ENCODE assay signal across 32 cellular contexts in the genomic region with DNA sequence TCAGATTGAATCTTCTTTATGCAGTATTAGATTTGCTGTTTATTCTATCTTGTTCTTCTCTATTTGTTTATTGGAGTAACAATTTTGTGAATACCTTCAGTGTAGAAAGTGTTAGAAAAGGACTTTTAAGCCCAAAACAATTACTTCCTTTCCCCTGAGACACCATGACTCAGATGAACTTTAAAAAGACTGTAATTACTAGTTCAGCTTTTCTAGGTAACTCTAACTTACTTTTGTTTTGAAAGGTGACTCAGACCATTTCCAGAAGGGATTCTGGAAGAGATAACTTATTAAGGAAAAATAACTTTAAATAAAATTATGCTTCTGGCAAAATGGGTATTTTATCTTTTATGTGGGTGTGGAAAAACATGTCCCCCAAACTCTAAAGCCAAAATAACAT.
DNase-seq lines count a peak whose midpoint lies in the region; TF ChIP-seq lines count a peak whose summit lies in the region.
"Had no signal": no experiment of that assay in that cellular context is flagged by ENCODE, and none has a peak within 500 bp of the region (broad histone marks: within the 10 kb centered on the region; RNA-seq: fewer than 3 reads in every experiment).

No MANE protein-coding gene starts in this region.

- no peak for TF ChIP-seq CTCF in HFFc6 (IDR thresholded peaks at IDR 0.05)
- TF ChIP-seq CTCF in epithelial cell of esophagus (IDR thresholded peaks at IDR 0.05; ENCODE audit: insufficient read depth, low read depth, low read length, missing control alignments), result no peak

- H3K4me3 ChIP-seq in adipocyte (ENCODE audit: low read length) (no peak overlapping the region), epithelial cell of esophagus (ENCODE audit: low read length) (no peak overlapping the region), skeletal muscle cell (ENCODE audit: low read depth, low read length) (no peak overlapping the region)
- H3K4me3 ChIP-seq: BLaER1 treated with 17β-estradiol and CSF1 and Interleukin-3, amounts not matched to agents 10 nM and 100 nM; gastrocnemius medialis; skin epidermis; suprapubic skin; upper lobe of left lung had no signal

- no peaks in the 10 kb centered on the region for H3K27me3 Mint-ChIP-seq in HFFc6 (ENCODE audit: insufficient read depth)
- H3K27me3 Mint-ChIP-seq: activated CD4-positive, alpha-beta memory T cell treated with anti-CD3 and anti-CD28 coated beads, Interleukin-2, amount 10 ng/mL, durations not matched to agents 7 days and 5 days; activated naive CD4-positive, alpha-beta T cell treated with anti-CD3 and anti-CD28 coated beads, Interleukin-2, amount 10 ng/mL, durations not matched to agents 7 days and 5 days; effector memory CD8-positive, alpha-beta T cell; natural killer cell treated with Interleukin-12 subunit alpha and Interleukin-12 subunit beta and Interleukin-15 and Interleukin-18, amount 100 ng/mL, for 72 hours had no signal

- H3K4me1 ChIP-seq in adipocyte (ENCODE audit: control insufficient read depth, insufficient read depth, low read length), result no peaks in the 10 kb centered on the region
- H3K4me1 ChIP-seq: BLaER1 treated with 17β-estradiol and CSF1 and Interleukin-3, amounts not matched to agents 10 nM and 100 nM; Caco-2; gastrocnemius medialis; suprapubic skin; upper lobe of left lung had no signal

- no peaks in the 10 kb centered on the region for H3K27me3 ChIP-seq in adipocyte (replicated peaks; ENCODE audit: control insufficient read depth, insufficient read depth, low read length)
- H3K27me3 ChIP-seq: BLaER1 treated with 17β-estradiol and CSF1 and Interleukin-3, amounts not matched to agents 10 nM and 100 nM; gastrocnemius medialis; suprapubic skin; upper lobe of left lung had no signal

- H3K27ac Mint-ChIP-seq in HFFc6, result no peak overlapping the region
- H3K27ac Mint-ChIP-seq: activated CD4-positive, alpha-beta memory T cell treated with anti-CD3 and anti-CD28 coated beads, Interleukin-2, amount 10 ng/mL, durations not matched to agents 7 days and 5 days; activated naive CD4-positive, alpha-beta T cell treated with anti-CD3 and anti-CD28 coated beads, Interleukin-2, amount 10 ng/mL, durations not matched to agents 7 days and 5 days; activated T-helper 1 cell treated with anti-CD3 and anti-CD28 coated beads, Interleukin-12 subunit alpha, Interleukin-12 subunit beta, Interleukin-2, Interleukin-4 antibody, amounts not matched to agents 30 ng/mL and 10 ng/mL and 1 ng/mL, durations not matched to agents 14 hours and 24 hours and 36 hours; effector memory CD8-positive, alpha-beta T cell; natural killer cell treated with Interleukin-12 subunit alpha and Interleukin-12 subunit beta and Interleukin-15 and Interleukin-18, amount 100 ng/mL, for 72 hours had no signal

- H3K36me3 Mint-ChIP-seq in HFFc6 (ENCODE audit: low read depth), result no peaks in the 10 kb centered on the region; the same call in 1 of the 2 replicates
- H3K36me3 Mint-ChIP-seq: activated naive CD4-positive, alpha-beta T cell treated with anti-CD3 and anti-CD28 coated beads, Interleukin-2, amount 10 ng/mL, durations not matched to agents 7 days and 5 days; natural killer cell treated with Interleukin-12 subunit alpha and Interleukin-12 subunit beta and Interleukin-15 and Interleukin-18, amount 100 ng/mL, for 72 hours had no signal

- H3K36me3 ChIP-seq in adipocyte (ENCODE audit: control insufficient read depth, insufficient read depth, low read length, severe bottlenecking), result no peaks in the 10 kb centered on the region
- H3K36me3 ChIP-seq: BLaER1 treated with 17β-estradiol and CSF1 and Interleukin-3, amounts not matched to agents 10 nM and 100 nM; gastrocnemius medialis; suprapubic skin; upper lobe of left lung had no signal

- no peak overlapping the region for H3K9ac ChIP-seq in adipocyte (ENCODE audit: low read length)
- H3K9ac ChIP-seq: BLaER1 treated with 17β-estradiol and CSF1 and Interleukin-3, amounts not matched to agents 10 nM and 100 nM had no signal

- peaks cover 20% of the 10 kb centered on the region for H3K9me3 Mint-ChIP-seq in HFFc6
- H3K9me3 Mint-ChIP-seq: activated T-helper 1 cell treated with anti-CD3 and anti-CD28 coated beads, Interleukin-12 subunit alpha, Interleukin-12 subunit beta, Interleukin-2, Interleukin-4 antibody, amounts not matched to agents 30 ng/mL and 10 ng/mL and 1 ng/mL, durations not matched to agents 14 hours and 24 hours and 36 hours had no signal

- intact Hi-C loops in posterior vena cava (cut with DNase I), result no loop called here

- no peak overlapping the region; the same call in 1 of the 2 replicates for H3K4me3 Mint-ChIP-seq in HFFc6
- H3K4me3 Mint-ChIP-seq: activated CD4-positive, alpha-beta memory T cell treated with anti-CD3 and anti-CD28 coated beads, Interleukin-2, amount 10 ng/mL, durations not matched to agents 7 days and 5 days; activated naive CD4-positive, alpha-beta T cell treated with anti-CD3 and anti-CD28 coated beads, Interleukin-2, amount 10 ng/mL, durations not matched to agents 7 days and 5 days; activated T-helper 1 cell treated with anti-CD3 and anti-CD28 coated beads, Interleukin-12 subunit alpha, Interleukin-12 subunit beta, Interleukin-2, Interleukin-4 antibody, amounts not matched to agents 30 ng/mL and 10 ng/mL and 1 ng/mL, durations not matched to agents 14 hours and 24 hours and 36 hours; effector memory CD8-positive, alpha-beta T cell; natural killer cell treated with Interleukin-12 subunit alpha and Interleukin-12 subunit beta and Interleukin-15 and Interleukin-18, amount 100 ng/mL, for 72 hours had no signal

- no peaks in the 10 kb centered on the region for H3K9me3 ChIP-seq in adipocyte (ENCODE audit: control insufficient read depth, low read length)
- H3K9me3 ChIP-seq: Caco-2, gastrocnemius medialis, suprapubic skin, upper lobe of left lung had no signal

- DNase-seq in HFFc6 (peak; percentile 9), adipocyte (ENCODE audit: low read depth) (peak; percentile 35), epithelial cell of esophagus (ENCODE audit: low read depth) (peak; percentile 19), skeletal muscle cell (ENCODE audit: low read depth) (peak; percentile 12), SW480 (ENCODE audit: low spot score) (no peak), posterior vena cava (ENCODE audit: low spot score) (no peak), OCI-M2 (lab: John Stamatoyannopoulos, UW; ENCODE audit: unreplicated experiment) (no peak)
- DNase-seq: activated CD4-positive, alpha-beta memory T cell treated with anti-CD3 and anti-CD28 coated beads, Interleukin-2, amount 10 ng/mL, durations not matched to agents 7 days and 5 days; activated CD4-positive, alpha-beta T cell treated with anti-CD3 and anti-CD28 coated beads for 1 hour; activated CD8-positive, alpha-beta memory T cell treated with anti-CD3 and anti-CD28 coated beads, Interleukin-2, amount 50 U/mL, for 4 hours; activated naive CD4-positive, alpha-beta T cell treated with anti-CD3 and anti-CD28 coated beads, Interleukin-2, amount 10 ng/mL, durations not matched to agents 7 days and 5 days; amygdala; Caco-2; caudate nucleus; DMS79; effector memory CD8-positive, alpha-beta T cell; gastrocnemius medialis; GF-D8; hippocampal formation; KBM-7; MM.1S; NCI-H1105 treated with DMSO at 0.1 percent for 48 hours; NCI-H187 treated with DMSO at 0.1 percent for 48 hours; NCI-H2171 treated with DMSO at 0.1 percent for 48 hours; NCI-H510A treated with DMSO at 0.1 percent for 48 hours; stimulated activated naive CD4-positive, alpha-beta T cell; upper lobe of left lung had no signal

- H3K4me1 Mint-ChIP-seq in HFFc6 (ENCODE audit: low read depth), result peaks cover 6% of the 10 kb centered on the region; the same call in 1 of the 2 replicates
- H3K4me1 Mint-ChIP-seq: activated CD4-positive, alpha-beta memory T cell treated with anti-CD3 and anti-CD28 coated beads, Interleukin-2, amount 10 ng/mL, durations not matched to agents 7 days and 5 days; activated naive CD4-positive, alpha-beta T cell treated with anti-CD3 and anti-CD28 coated beads, Interleukin-2, amount 10 ng/mL, durations not matched to agents 7 days and 5 days had no signal

Comparison
In these comparisons a context has a peak if more than half of its experiments do, and no peak if none do; other contexts are left out.
1. DNase-seq: peak in HFFc6 (single experiment), adipocyte (single experiment), epithelial cell of esophagus (single experiment) and skeletal muscle cell (single experiment); none in SW480 (single experiment), posterior vena cava (single experiment) and OCI-M2 (single experiment).